ENCODE assay signal across 8 cellular contexts in the genomic region with DNA sequence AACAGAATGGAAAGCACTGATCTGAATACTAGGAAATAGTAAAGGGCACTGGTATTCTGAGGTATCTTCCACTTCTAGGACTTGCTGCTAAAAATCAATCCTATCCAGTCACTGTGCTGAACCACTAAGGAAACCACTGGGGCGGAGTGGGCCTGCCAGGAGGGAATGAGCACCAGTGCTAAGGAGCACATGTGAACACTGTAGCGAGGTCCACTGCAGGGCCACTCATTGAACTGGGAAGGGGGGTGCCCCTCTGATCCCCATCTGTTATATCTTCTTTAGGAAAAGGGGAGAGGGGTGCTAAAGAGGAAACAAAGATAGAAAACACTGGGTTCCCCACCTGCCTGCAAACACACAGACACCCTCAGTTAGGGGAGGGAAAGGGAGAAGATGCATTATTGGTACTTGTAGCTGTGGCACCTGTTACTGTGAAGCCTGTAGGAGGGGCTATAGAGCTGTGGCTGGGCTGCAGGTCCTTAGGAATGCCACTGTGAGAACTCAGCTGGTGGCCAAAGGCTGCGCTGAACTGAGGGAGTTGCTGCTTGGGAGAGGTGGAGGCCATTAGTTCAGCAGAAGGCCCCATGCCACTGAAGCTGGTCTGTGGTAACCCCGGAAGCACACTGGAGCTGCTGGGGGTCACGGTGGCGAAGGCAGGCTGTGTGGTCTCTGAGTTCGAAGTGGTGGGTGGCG.
A peak's percentile ranks its signal among the peaks of the same experiment; 100 is the strongest.
DNase-seq lines count a peak whose midpoint lies in the region; ATAC-seq, FAIRE-seq and TF ChIP-seq lines count a peak whose summit lies in the region.

No MANE protein-coding gene starts in this region.

- WGBS in HepG2 (ENCODE audit: low lambda C conversion rate), result 99% methylated on average over 8 of the region's 8 CpGs

- POLR2A ChIA-PET in HEK293T (lab: Yijun Ruan, JAX), result no interaction called here
- POLR2A ChIA-PET in HepG2 (lab: Yijun Ruan, JAX), result no interaction called here

- no peak overlapping the region for H2AFZ ChIP-seq in HepG2 (ENCODE audit: low read length)

- no peaks in the 10 kb centered on the region for H3K4me1 ChIP-seq in HepG2 (ENCODE audit: insufficient read depth, low read length)

- DNase-seq in ELR (ENCODE audit: low read depth), result peak; percentile 38
- peak; percentile 49 for DNase-seq in HEK293T (ENCODE audit: extremely low spot score)
- DNase-seq in HepG2 (ENCODE audit: low spot score), result peak; percentile 53
- no peak for DNase-seq in head of caudate nucleus
- no peak for DNase-seq in NOMO-1 treated with DMSO at 0.1 percent for 48 hours (lab: John Stamatoyannopoulos, UW; ENCODE audit: unreplicated experiment)
- no peak for DNase-seq in mesenteric fat pad (ENCODE audit: low spot score)

- no peaks in the 10 kb centered on the region for H3K79me2 ChIP-seq in HepG2 (ENCODE audit: insufficient read depth, low read length)

- no TSS peak for BruUV-seq in HepG2 (replicated peaks; lab: Mats Ljungman, UMichigan)

- CTCF ChIA-PET in HEK293T (lab: Yijun Ruan, JAX) (no interaction called here), HepG2 (lab: Yijun Ruan, JAX; ENCODE audit: low intra/inter-chr PET ratio, low total read pairs) (interaction anchor here (0.9 kb wide), 1 partner anchor 150 kb away, joined by 5 read pairs; no protein-coding TSS in a partner anchor)

- no peak for TF ChIP-seq EP300 in HepG2 (IDR thresholded peaks at IDR 0.05; ENCODE audit: low read depth in 2 of 2, low read length in 2 of 2)
- no peak for TF ChIP-seq EP300 in HepG2 (CRISPR knock-in tag; IDR thresholded peaks at IDR 0.05; ENCODE audit: borderline replicate concordance)

- intact Hi-C loops in HepG2 (cut with micrococcal nuclease; ENCODE audit: unreplicated experiment), result loop anchor here (1.0 kb wide), 2 partner anchors 150 to 256 kb away; no protein-coding TSS in a partner anchor
- intact Hi-C loops in head of caudate nucleus (cut with DNase I), result no loop called here

- H3K9ac ChIP-seq in HepG2 (ENCODE audit: insufficient read depth, low read depth, low read length), result no peak overlapping the region

- in situ Hi-C loops in HepG2 (cut with HindIII; ENCODE audit: extremely low pct_ligation_motif_present, low pct_unique_long_range_greater_than_20kb), result no loop called here

- TF ChIP-seq RAD21 in HepG2 (CRISPR knock-in tag; IDR thresholded peaks at IDR 0.05), result peak; percentile 78

- no peaks in the 10 kb centered on the region for H3K27me3 ChIP-seq in HepG2 (ENCODE audit: control insufficient read depth in 1 of 2, insufficient read depth in 2 of 2, low read length in 2 of 2)

- TF ChIP-seq CTCF in VCaP (conservative IDR thresholded peaks at IDR 0.05) (peak; percentile 64), HepG2 (CRISPR knock-in tag; IDR thresholded peaks at IDR 0.05) (peak; percentile 82)

- no peaks in the 10 kb centered on the region for H4K20me1 ChIP-seq in HepG2 (ENCODE audit: insufficient read depth, low read length)

- peaks cover 19 to 64% of the 10 kb centered on the region in 2 experiments for H3K36me3 ChIP-seq in HepG2 (replicated peaks in 1 of 2; ENCODE audit: control insufficient read depth in 1 of 2, insufficient read depth in 2 of 2, low read length in 2 of 2)

- no peak overlapping the region for H3K4me3 ChIP-seq in HepG2 (replicated peaks in 1 of 3; ENCODE audit: insufficient read depth in 1 of 3, low read depth in 2 of 3, low read length in 3 of 3)

- peak; percentile 97 for ATAC-seq in HepG2
- no peak for ATAC-seq in GM21526 (IDR thresholded peaks at IDR 0.05; ENCODE audit: low FRiP score, unreplicated experiment)

- no peak overlapping the region for H3K4me2 ChIP-seq in HepG2 (ENCODE audit: low read depth, low read length)

- H3K27ac ChIP-seq in VCaP (no peak overlapping the region), HepG2 (ENCODE audit: extremely low read length, insufficient read depth, low read length) (no peak overlapping the region)

- no peak for FAIRE-seq in HepG2 (lab: Jason Lieb, UNC)

- no peaks in the 10 kb centered on the region for H3K9me3 ChIP-seq in HepG2 (ENCODE audit: low read length)

- no peak for TF ChIP-seq POLR2A in HepG2 (IDR thresholded peaks at IDR 0.05; ENCODE audit: insufficient read depth in 1 of 2, low read depth in 2 of 2, low read length in 2 of 2)

TF ChIP-seq in HEK293T, 16 proteins besides CTCF, POLR2A, EP300 and RAD21:
- TF ChIP-seq FOXA1 (IDR thresholded peaks at IDR 0.05), result no peak

TF ChIP-seq in HepG2, 621 proteins besides CTCF, POLR2A, EP300 and RAD21 (continues in another document):
- TF ChIP-seq ZNF790 (CRISPR knock-in tag; IDR thresholded peaks at IDR 0.05; ENCODE audit: borderline replicate concordance), result no peak
- TF ChIP-seq ZC3H13 (CRISPR knock-in tag; IDR thresholded peaks at IDR 0.05), result no peak
- no peak for TF ChIP-seq SETDB1 (CRISPR knock-in tag; IDR thresholded peaks at IDR 0.05; ENCODE audit: borderline replicate concordance)
- no peak for TF ChIP-seq ZNF773 (CRISPR knock-in tag; IDR thresholded peaks at IDR 0.05; ENCODE audit: borderline replicate concordance)
- TF ChIP-seq ZNF501 (CRISPR knock-in tag; IDR thresholded peaks at IDR 0.05), result no peak
- no peak for TF ChIP-seq NCOR1 (IDR thresholded peaks at IDR 0.05; ENCODE audit: borderline replicate concordance, low read length)
- no peak for TF ChIP-seq ZNF639 (CRISPR knock-in tag; conservative IDR thresholded peaks at IDR 0.05)
- no peak for TF ChIP-seq GMEB1 (CRISPR knock-in tag; IDR thresholded peaks at IDR 0.05; ENCODE audit: borderline replicate concordance)
- no peak for TF ChIP-seq PBX2 (CRISPR knock-in tag; IDR thresholded peaks at IDR 0.05)
- 0 out of 2 replicates have a peak, but pooled peaks have one; percentile 45 for TF ChIP-seq CENPT (CRISPR knock-in tag; IDR thresholded peaks at IDR 0.05; ENCODE audit: low read depth)
- 0 out of 2 replicates have a peak, but pooled peaks have one; percentile 44 for TF ChIP-seq ARHGAP35 (CRISPR knock-in tag; IDR thresholded peaks at IDR 0.05; ENCODE audit: borderline replicate concordance)
- TF ChIP-seq ZFX (CRISPR knock-in tag; IDR thresholded peaks at IDR 0.05; ENCODE audit: low read depth), result no peak
- TF ChIP-seq ZNF577 (CRISPR knock-in tag; IDR thresholded peaks at IDR 0.05; ENCODE audit: borderline replicate concordance, low read depth), result no peak
- no peak for TF ChIP-seq MAZ (IDR thresholded peaks at IDR 0.05; ENCODE audit: borderline replicate concordance, low read depth, low read length)
- no peak for TF ChIP-seq MAZ (CRISPR knock-in tag; IDR thresholded peaks at IDR 0.05; ENCODE audit: low read depth)
- TF ChIP-seq NR3C1 (CRISPR knock-in tag; IDR thresholded peaks at IDR 0.05), result no peak

Comparison
In these comparisons a context has a peak if more than half of its experiments do, and no peak if none do; other contexts are left out.
1. DNase-seq: peak in ELR (single experiment), HEK293T (single experiment) and HepG2 (single experiment); none in head of caudate nucleus (0 of 42), NOMO-1 treated with DMSO at 0.1 percent for 48 hours (single experiment) and mesenteric fat pad (single experiment).